1 cellular context compared by ENCODE assay signal in genomic region chr1:222465211-222466041, GRCh38.
TF ChIP-seq lines count a peak whose summit lies in the region.

No MANE protein-coding gene starts in this region.

TF ChIP-seq in HepG2, 621 proteins besides CTCF, POLR2A, EP300 and RAD21 (continued from another document and continues in another):
- TF ChIP-seq REST (IDR thresholded peaks at IDR 0.05; ENCODE audit: borderline replicate concordance in 1 of 2, low read depth in 1 of 2, low read length in 2 of 2) (peak in 1 of 2 experiments; percentile 64; a peak in 1 of 4 replicates), NFAT5 (CRISPR knock-in tag; IDR thresholded peaks at IDR 0.05) (peak; percentile 75; the same call in 1 of the 2 replicates), ZMYM2 (CRISPR knock-in tag; IDR thresholded peaks at IDR 0.05) (0 out of 2 replicates have a peak, but pooled peaks have one; percentile 7), LCORL (IDR thresholded peaks at IDR 0.05) (peak; percentile 57; the same call in 1 of the 2 replicates), LCORL (CRISPR knock-in tag; IDR thresholded peaks at IDR 0.05) (peak; percentile 94), SNRNP70 (IDR thresholded peaks at IDR 0.05; ENCODE audit: low read depth, low read length) (no peak), FOXO1 (CRISPR knock-in tag; IDR thresholded peaks at IDR 0.05) (peak; percentile 83), MAF1 (CRISPR knock-in tag; IDR thresholded peaks at IDR 0.05; ENCODE audit: borderline replicate concordance) (no peak), KDM5B (CRISPR knock-in tag; IDR thresholded peaks at IDR 0.05; ENCODE audit: borderline replicate concordance) (peak; percentile 97), ZNF367 (CRISPR knock-in tag; IDR thresholded peaks at IDR 0.05; ENCODE audit: borderline replicate concordance) (no peak), UBTF (CRISPR knock-in tag; IDR thresholded peaks at IDR 0.05) (peak; percentile 96), ZNF331 (CRISPR knock-in tag; IDR thresholded peaks at IDR 0.05) (peak; percentile 89), WIZ (CRISPR knock-in tag; IDR thresholded peaks at IDR 0.05) (peak; percentile 87), ONECUT2 (CRISPR knock-in tag; IDR thresholded peaks at IDR 0.05) (no peak), SATB2 (CRISPR knock-in tag; IDR thresholded peaks at IDR 0.05) (peak; percentile 77; the same call in 1 of the 2 replicates), ZNF33A (CRISPR knock-in tag; IDR thresholded peaks at IDR 0.05; ENCODE audit: borderline replicate concordance) (no peak), DBP (CRISPR knock-in tag; IDR thresholded peaks at IDR 0.05; ENCODE audit: not compliant biosample characterization) (peak; percentile 94), ZNF407 (CRISPR knock-in tag; IDR thresholded peaks at IDR 0.05; ENCODE audit: not compliant biosample characterization) (peak; percentile 35), MLXIP (CRISPR knock-in tag; IDR thresholded peaks at IDR 0.05; ENCODE audit: borderline replicate concordance) (no peak; the same call in 1 of the 2 replicates), ZSCAN29 (CRISPR knock-in tag; conservative IDR thresholded peaks at IDR 0.05) (peak; percentile 96), ZNF343 (CRISPR knock-in tag; IDR thresholded peaks at IDR 0.05) (peak; percentile 96), MATR3 (CRISPR knock-in tag; IDR thresholded peaks at IDR 0.05) (no peak), ZFP41 (CRISPR knock-in tag; IDR thresholded peaks at IDR 0.05; ENCODE audit: borderline replicate concordance) (no peak; the same call in 1 of the 2 replicates), HOXD1 (CRISPR knock-in tag; IDR thresholded peaks at IDR 0.05) (peak; percentile 55; the same call in 1 of the 2 replicates), REXO4 (CRISPR knock-in tag; IDR thresholded peaks at IDR 0.05; ENCODE audit: borderline replicate concordance) (peak; percentile 90), AKAP8 (CRISPR knock-in tag; IDR thresholded peaks at IDR 0.05) (no peak), MXI1 (IDR thresholded peaks at IDR 0.05; ENCODE audit: borderline replicate concordance, low read depth, low read length) (peak; percentile 98), ZNF777 (CRISPR knock-in tag; IDR thresholded peaks at IDR 0.05) (no peak; the same call in 1 of the 2 replicates), ZNF775 (CRISPR knock-in tag; IDR thresholded peaks at IDR 0.05; ENCODE audit: borderline replicate concordance) (peak; percentile 84; the same call in 1 of the 2 replicates), BATF2 (CRISPR knock-in tag; IDR thresholded peaks at IDR 0.05) (no peak)
